12 cellular contexts compared by ENCODE assay signal in genomic region chr12:88132387-88132786, GRCh38.
"Had no signal": no experiment of that assay in that cellular context is flagged by ENCODE, and none has a peak within 500 bp of the region (broad histone marks: within the 10 kb centered on the region; RNA-seq: fewer than 3 reads in every experiment).

No MANE protein-coding gene starts in this region.

- H3K4me3 ChIP-seq: colonic mucosa, lower lobe of right lung had no signal

- H3K27me3 Mint-ChIP-seq: activated naive CD8-positive, alpha-beta T cell treated with anti-CD3 and anti-CD28 coated beads, Interleukin-2, amount 50 U/mL, for 24 hours; type B pancreatic cell had no signal

- H3K27ac Mint-ChIP-seq: activated naive CD8-positive, alpha-beta T cell treated with anti-CD3 and anti-CD28 coated beads, Interleukin-2, amount 50 U/mL, for 24 hours; mesothelial cell of epicardium; stimulated activated effector memory CD8-positive, alpha-beta T cell treated with anti-CD3 and anti-CD28 coated beads, Interleukin-12 subunit alpha, Interleukin-12 subunit beta, amount 100 ng/mL, for 72 hours; type B pancreatic cell had no signal

- H3K27ac ChIP-seq: colonic mucosa, lower lobe of right lung had no signal

- H3K4me1 ChIP-seq: colonic mucosa, lower lobe of right lung had no signal

- H3K27me3 ChIP-seq: colonic mucosa had no signal

- H3K36me3 ChIP-seq: colonic mucosa had no signal

- ATAC-seq: activated naive CD8-positive, alpha-beta T cell treated with anti-CD3 and anti-CD28 coated beads, Interleukin-2, amount 50 U/mL, for 24 hours; lower lobe of right lung; right cardiac atrium; stimulated activated effector memory CD8-positive, alpha-beta T cell treated with anti-CD3 and anti-CD28 coated beads, Interleukin-12 subunit alpha, Interleukin-12 subunit beta, amount 100 ng/mL, for 72 hours had no signal

- H3K4me3 Mint-ChIP-seq: activated naive CD8-positive, alpha-beta T cell treated with anti-CD3 and anti-CD28 coated beads, Interleukin-2, amount 50 U/mL, for 24 hours; mesothelial cell of epicardium; stimulated activated effector memory CD8-positive, alpha-beta T cell treated with anti-CD3 and anti-CD28 coated beads, Interleukin-12 subunit alpha, Interleukin-12 subunit beta, amount 100 ng/mL, for 72 hours; type B pancreatic cell had no signal

- H3K9me3 Mint-ChIP-seq: activated naive CD8-positive, alpha-beta T cell treated with anti-CD3 and anti-CD28 coated beads, Interleukin-2, amount 50 U/mL, for 24 hours; mesothelial cell of epicardium; stimulated activated effector memory CD8-positive, alpha-beta T cell treated with anti-CD3 and anti-CD28 coated beads, Interleukin-12 subunit alpha, Interleukin-12 subunit beta, amount 100 ng/mL, for 72 hours; type B pancreatic cell had no signal

- DNase-seq: activated CD4-positive, alpha-beta T cell treated with anti-CD3 and anti-CD28 coated beads, Interleukin-2, amount 50 U/mL, for 48 hours; activated naive CD4-positive, alpha-beta T cell treated with Interleukin-2 at 50 U/mL for 16 hours; activated naive CD8-positive, alpha-beta T cell treated with anti-CD3 and anti-CD28 coated beads, Interleukin-2, amount 50 U/mL, for 24 hours; caudate nucleus; colonic mucosa; hippocampal formation; lower lobe of right lung; right cardiac atrium; substantia nigra had no signal

- H3K4me1 Mint-ChIP-seq: activated naive CD8-positive, alpha-beta T cell treated with anti-CD3 and anti-CD28 coated beads, Interleukin-2, amount 50 U/mL, for 24 hours; stimulated activated effector memory CD8-positive, alpha-beta T cell treated with anti-CD3 and anti-CD28 coated beads, Interleukin-12 subunit alpha, Interleukin-12 subunit beta, amount 100 ng/mL, for 72 hours had no signal

- H3K9me3 ChIP-seq: colonic mucosa, lower lobe of right lung had no signal
